ENCODE assay signal across 16 cellular contexts in the genomic region with DNA sequence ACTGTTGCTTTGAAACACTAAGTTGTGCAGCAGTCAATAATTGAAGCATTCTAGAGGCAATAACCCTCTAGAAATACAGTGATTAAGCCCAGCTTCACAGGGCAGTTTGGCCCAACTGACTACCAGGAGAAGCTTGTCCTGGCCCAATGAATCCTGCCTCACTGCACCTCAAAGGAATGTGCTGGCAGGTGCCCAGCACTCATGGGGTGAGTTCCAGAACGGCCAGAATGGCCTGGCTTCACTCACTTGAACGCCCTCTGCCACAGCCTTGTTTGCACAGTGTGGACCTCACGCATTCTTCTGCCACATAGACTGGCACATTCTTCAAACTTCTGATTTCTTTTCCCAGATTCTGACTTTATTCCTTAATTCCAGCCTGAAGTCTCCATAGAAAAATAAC. TPM values are rescaled to one million over a fixed set of nuclear protein-coding genes. Genes with fewer than 3 reads are reported as not detected.
A peak's percentile ranks its signal among the peaks of the same experiment; 100 is the strongest.
DNase-seq lines count a peak whose midpoint lies in the region; ATAC-seq and TF ChIP-seq lines count a peak whose summit lies in the region.
"Had no signal": no experiment of that assay in that cellular context is flagged by ENCODE, and none has a peak within 500 bp of the region (broad histone marks: within the 10 kb centered on the region; RNA-seq: fewer than 3 reads in every experiment).

No MANE protein-coding gene starts in this region.

- H3K9ac ChIP-seq in rectal smooth muscle tissue (ENCODE audit: low read length), result no peak overlapping the region

- ATAC-seq in right cardiac atrium, result peak; percentile 40 to 74
- ATAC-seq in activated naive CD4-positive, alpha-beta T cell treated with anti-CD3 and anti-CD28 coated beads, Interleukin-2, amount 50 U/mL, for 72 hours, result no peak

- no peak overlapping the region for H3K4me3 ChIP-seq in astrocyte of the spinal cord (ENCODE audit: low read depth, low read length)
- H3K4me3 ChIP-seq in right cardiac atrium (ENCODE audit: low read length), result no peak overlapping the region
- H3K4me3 ChIP-seq in rectal smooth muscle tissue (ENCODE audit: low read length), result no peak overlapping the region

- H3K4me1 ChIP-seq in right cardiac atrium (ENCODE audit: control insufficient read depth, insufficient read depth, low read length), result peaks cover 2% of the 10 kb centered on the region
- peaks cover 7% of the 10 kb centered on the region for H3K4me1 ChIP-seq in rectal smooth muscle tissue (ENCODE audit: control insufficient read depth, insufficient read depth, low read length)

- H3K36me3 Mint-ChIP-seq in activated naive CD4-positive, alpha-beta T cell treated with anti-CD3 and anti-CD28 coated beads, Interleukin-2, amount 50 U/mL, for 72 hours, result peaks cover 12 to 16% of the 10 kb centered on the region in 2 donors

- H3K9me3 ChIP-seq in right cardiac atrium (ENCODE audit: control insufficient read depth, low read length), result no peaks in the 10 kb centered on the region

- H3K36me3 ChIP-seq in rectal smooth muscle tissue (ENCODE audit: control insufficient read depth, insufficient read depth, low read length), result no peaks in the 10 kb centered on the region

- intact Hi-C loops in right cardiac atrium (cut with DNase I), result no loop called here

- H3K9me3 Mint-ChIP-seq in activated naive CD4-positive, alpha-beta T cell treated with anti-CD3 and anti-CD28 coated beads, Interleukin-2, amount 50 U/mL, for 72 hours, result peaks cover 10 to 17% of the 10 kb centered on the region in 2 donors

- H3K27me3 ChIP-seq in right cardiac atrium (ENCODE audit: control insufficient read depth, insufficient read depth), result no peaks in the 10 kb centered on the region
- no peaks in the 10 kb centered on the region for H3K27me3 ChIP-seq in rectal smooth muscle tissue (ENCODE audit: control insufficient read depth, insufficient read depth, low read length)

- WGBS in right cardiac atrium, result 55% methylated on average over 3 of the region's 3 CpGs

- peak; percentile 82 for DNase-seq in G401 (ENCODE audit: low spot score)
- peak; percentile 4 for DNase-seq in astrocyte of the spinal cord (ENCODE audit: low read depth, low spot score)
- DNase-seq in right cardiac atrium, result peak; percentile 12 to 56 (median 53)
- no peak for DNase-seq in NCI-H526 (lab: John Stamatoyannopoulos, UW)
- no peak for DNase-seq in activated naive CD4-positive, alpha-beta T cell treated with anti-CD3 and anti-CD28 coated beads, Interleukin-2, amount 50 U/mL, for 72 hours (ENCODE audit: low spot score in 2 of 2)
- no peak for DNase-seq in effector CD8-positive, alpha-beta T cell (lab: John Stamatoyannopoulos, UW)
- no peak for DNase-seq in NCI-H2029 treated with DMSO at 0.1 percent for 48 hours (lab: John Stamatoyannopoulos, UW)
- DNase-seq: foreskin fibroblast; KG1; NCI-H1436; NCI-H2227 treated with DMSO at 0.1 percent for 48 hours; stimulated activated CD4-positive, alpha-beta T cell treated with anti-CD3 and anti-CD28 coated beads, Interleukin-4, amount 100 ng/mL, for 4 hours had no signal

- in situ Hi-C loops in G401 (cut with HindIII; ENCODE audit: low sequenced_read_pairs), result no loop called here
- in situ Hi-C loops in astrocyte of the spinal cord (cut with HindIII; ENCODE audit: low sequenced_read_pairs), result no loop called here

- no peak overlapping the region for H3K27ac Mint-ChIP-seq in activated naive CD4-positive, alpha-beta T cell treated with anti-CD3 and anti-CD28 coated beads, Interleukin-2, amount 50 U/mL, for 72 hours
- H3K27ac Mint-ChIP-seq: mesothelial cell of epicardium; T-helper 1 cell treated with Interleukin-12 subunit alpha and Interleukin-12 subunit beta and Interleukin-4 antibody, amounts not matched to agents 30 μg/mL and 1 μg/mL, for 36 hours had no signal

- no peak for TF ChIP-seq CTCF in astrocyte of the spinal cord (IDR thresholded peaks at IDR 0.05; ENCODE audit: low read depth, low read length)

- no peak overlapping the region for H3K27ac ChIP-seq in right cardiac atrium (ENCODE audit: low read length)
- peak overlapping the region; percentile 59 for H3K27ac ChIP-seq in rectal smooth muscle tissue (ENCODE audit: low read depth, low read length)

RNA-seq across cellular contexts. Expression of gene ITIH2, which starts 6.6 kb away (rescaled TPM):
- not detected in 2 replicates for total RNA-seq in G401 (2014; rRNA removed; shearing (Covaris generic))
- total RNA-seq in right cardiac atrium, result not detected
- polyA plus RNA-seq in right cardiac atrium, result not detected
- not detected for total RNA-seq in activated naive CD4-positive, alpha-beta T cell treated with anti-CD3 and anti-CD28 coated beads, Interleukin-2, amount 50 U/mL, for 72 hours
- total RNA-seq: bronchial epithelial cell, mesothelial cell of epicardium had no signal

RNA-seq across cellular contexts. Expression of gene ITIH5, which starts 29.8 kb away (rescaled TPM):
- 3.0 TPM in 1 of 2 replicates, not detected in the other for total RNA-seq in G401 (2014; rRNA removed; shearing (Covaris generic))
- 1 to 10 TPM; 1.4 to 5.7 (median 3.5) TPM for total RNA-seq in right cardiac atrium
- 2.5 TPM for polyA plus RNA-seq in right cardiac atrium
- total RNA-seq in activated naive CD4-positive, alpha-beta T cell treated with anti-CD3 and anti-CD28 coated beads, Interleukin-2, amount 50 U/mL, for 72 hours, result under 1 TPM in 1 of 2 donors, not detected in 1; 0.21 TPM
- total RNA-seq: bronchial epithelial cell had no signal

Comparison
In these comparisons a context has a peak if more than half of its experiments do, and no peak if none do; other contexts are left out.
1. DNase-seq: peak in G401 (single experiment), astrocyte of the spinal cord (single experiment) and right cardiac atrium (3 of 3); none in NCI-H526 (0 of 2), activated naive CD4-positive, alpha-beta T cell treated with anti-CD3 and anti-CD28 coated beads, Interleukin-2, amount 50 U/mL, for 72 hours (0 of 2), effector CD8-positive, alpha-beta T cell (single experiment) and NCI-H2029 treated with DMSO at 0.1 percent for 48 hours (single experiment).
2. ATAC-seq: peak in right cardiac atrium (2 of 2); none in activated naive CD4-positive, alpha-beta T cell treated with anti-CD3 and anti-CD28 coated beads, Interleukin-2, amount 50 U/mL, for 72 hours (0 of 2).